In the genomic region with DNA sequence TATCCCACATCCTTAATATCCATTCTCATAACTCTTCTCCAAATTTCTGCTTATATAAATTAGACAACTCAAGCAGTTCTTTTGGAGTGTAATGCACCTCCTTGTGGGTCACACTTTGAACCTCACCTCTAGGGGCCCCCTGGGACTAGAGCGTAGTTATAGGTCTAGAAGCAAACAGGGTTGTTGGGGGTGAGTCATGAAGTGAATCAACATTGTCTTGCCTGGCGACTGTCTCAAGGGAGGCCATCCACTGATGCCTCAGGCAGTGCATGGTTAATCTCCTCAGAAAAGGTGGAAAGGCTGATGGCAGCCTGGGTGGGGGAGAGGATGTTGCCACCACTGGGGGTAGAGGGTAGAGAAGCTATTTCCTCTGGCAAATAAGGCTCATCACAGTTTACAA, we compare ENCODE assay signal across 15 cellular contexts.
A peak's percentile ranks its signal among the peaks of the same experiment; 100 is the strongest.
DNase-seq lines count a peak whose midpoint lies in the region; ATAC-seq and TF ChIP-seq lines count a peak whose summit lies in the region.
"Had no signal": no experiment of that assay in that cellular context is flagged by ENCODE, and none has a peak within 500 bp of the region (broad histone marks: within the 10 kb centered on the region; RNA-seq: fewer than 3 reads in every experiment).

No MANE protein-coding gene starts in this region.

- H3K27ac ChIP-seq in trophoblast cell (ENCODE audit: low read depth, low read length) (peak overlapping the region; percentile 50), gastrocnemius medialis (no peak overlapping the region)
- H3K27ac ChIP-seq: cardiac muscle cell, esophagus squamous epithelium had no signal

- in situ Hi-C loops in gastrocnemius medialis (cut with MboI; ENCODE audit: low sequenced_read_pairs in 4 of 4), result no loop called here

- H3K9me3 Mint-ChIP-seq in activated CD8-positive, alpha-beta T cell treated with anti-CD3 and anti-CD28 coated beads for 36 hours, result no peaks in the 10 kb centered on the region
- no peaks in the 10 kb centered on the region for H3K9me3 Mint-ChIP-seq in activated CD8-positive, alpha-beta T cell treated with anti-CD3 and anti-CD28 coated beads, Interleukin-2, amount 10 ng/mL, durations not matched to agents 7 days and 5 days (ENCODE audit: insufficient read depth)

- no peaks in the 10 kb centered on the region for H3K79me2 ChIP-seq in trophoblast cell (ENCODE audit: control insufficient read depth, insufficient read depth, low read length, poor library complexity)

- ATAC-seq in activated CD8-positive, alpha-beta T cell treated with anti-CD3 and anti-CD28 coated beads for 36 hours, result peak; percentile 49
- no peak for ATAC-seq in activated CD8-positive, alpha-beta T cell treated with anti-CD3 and anti-CD28 coated beads, Interleukin-2, amount 10 ng/mL, durations not matched to agents 7 days and 5 days
- no peak for ATAC-seq in HG02610 (IDR thresholded peaks at IDR 0.05; ENCODE audit: unreplicated experiment)
- ATAC-seq in gastrocnemius medialis, result no peak
- ATAC-seq: left lobe of liver had no signal

- H3K9me3 ChIP-seq in trophoblast cell (ENCODE audit: insufficient read depth, low read depth, low read length) (no peaks in the 10 kb centered on the region), gastrocnemius medialis (no peaks in the 10 kb centered on the region)
- H3K9me3 ChIP-seq: esophagus squamous epithelium had no signal

- TF ChIP-seq CTCF in activated CD8-positive, alpha-beta T cell treated with anti-CD3 and anti-CD28 coated beads for 36 hours (IDR thresholded peaks at IDR 0.05), result no peak
- TF ChIP-seq CTCF in choroid plexus epithelial cell (conservative IDR thresholded peaks at IDR 0.05; ENCODE audit: low read depth, low read length), result no peak
- no peak for TF ChIP-seq CTCF in gastrocnemius medialis (IDR thresholded peaks at IDR 0.05 in 4 of 5, conservative IDR thresholded peaks at IDR 0.05 in 1 of 5)
- no peak for TF ChIP-seq CTCF in GM10248 (IDR thresholded peaks at IDR 0.05; ENCODE audit: control extremely low read depth, extremely low read depth, low read depth, missing control alignments)

- no peak overlapping the region for H3K4me3 Mint-ChIP-seq in activated CD8-positive, alpha-beta T cell treated with anti-CD3 and anti-CD28 coated beads for 36 hours
- no peak overlapping the region for H3K4me3 Mint-ChIP-seq in activated CD8-positive, alpha-beta T cell treated with anti-CD3 and anti-CD28 coated beads, Interleukin-2, amount 10 ng/mL, durations not matched to agents 7 days and 5 days

- no peak overlapping the region for H3K23ac ChIP-seq in trophoblast cell (ENCODE audit: low read length)

- H4K8ac ChIP-seq in trophoblast cell (ENCODE audit: low read depth, low read length), result no peak overlapping the region

- no peaks in the 10 kb centered on the region for H3K27me3 Mint-ChIP-seq in activated CD8-positive, alpha-beta T cell treated with anti-CD3 and anti-CD28 coated beads for 36 hours
- H3K27me3 Mint-ChIP-seq in activated CD8-positive, alpha-beta T cell treated with anti-CD3 and anti-CD28 coated beads, Interleukin-2, amount 10 ng/mL, durations not matched to agents 7 days and 5 days (ENCODE audit: low read depth), result peaks cover 2% of the 10 kb centered on the region

- no peak for TF ChIP-seq POLR2A in gastrocnemius medialis (IDR thresholded peaks at IDR 0.05)

- H2BK12ac ChIP-seq in trophoblast cell (ENCODE audit: low read length), result no peak overlapping the region

- intact Hi-C loops in activated CD8-positive, alpha-beta T cell treated with anti-CD3 and anti-CD28 coated beads for 36 hours (cut with micrococcal nuclease), result no loop called here
- intact Hi-C loops in gastrocnemius medialis (cut with DNase I; ENCODE audit: low total_unique reads), result no loop called here

- no peak overlapping the region for H4K12ac ChIP-seq in trophoblast cell (ENCODE audit: low read depth, low read length)

- H3K27me3 ChIP-seq in trophoblast cell (ENCODE audit: insufficient read depth, low read length), result no peaks in the 10 kb centered on the region
- no peaks in the 10 kb centered on the region for H3K27me3 ChIP-seq in gastrocnemius medialis
- H3K27me3 ChIP-seq: cardiac muscle cell, esophagus squamous epithelium had no signal

- CTCF ChIA-PET in activated CD8-positive, alpha-beta T cell treated with anti-CD3 and anti-CD28 coated beads for 36 hours (lab: Charles Lee), result no interaction called here
- CTCF ChIA-PET in activated CD8-positive, alpha-beta T cell treated with anti-CD3 and anti-CD28 coated beads, Interleukin-2, amount 10 ng/mL, durations not matched to agents 7 days and 5 days (lab: Charles Lee), result no interaction called here
- CTCF ChIA-PET in GM10248 (lab: Yijun Ruan, JAX), result interaction anchor here (1.0 kb wide), 1 partner anchor 17 kb away, joined by 3 read pairs; no protein-coding TSS in a partner anchor

- H2AFZ ChIP-seq in trophoblast cell (ENCODE audit: insufficient read depth, low read length, poor library complexity), result no peak overlapping the region

- H2BK5ac ChIP-seq in trophoblast cell (ENCODE audit: low read depth, low read length, poor library complexity), result peak overlapping the region; percentile 1

- no peak overlapping the region for H3K9ac ChIP-seq in trophoblast cell (ENCODE audit: low read length)

- peak; percentile 2 for DNase-seq in activated CD8-positive, alpha-beta T cell treated with anti-CD3 and anti-CD28 coated beads for 36 hours
- DNase-seq in activated CD8-positive, alpha-beta T cell treated with anti-CD3 and anti-CD28 coated beads, Interleukin-2, amount 10 ng/mL, durations not matched to agents 7 days and 5 days, result no peak
- DNase-seq in NCI-H1436 (lab: John Stamatoyannopoulos, UW) (peak; percentile 48), choroid plexus epithelial cell (ENCODE audit: low read depth) (peak; percentile 60), trophoblast cell (peak; percentile 19 to 48), gastrocnemius medialis (no peak), GM10248 (ENCODE audit: extremely low spot score) (no peak)
- DNase-seq: esophagus squamous epithelium; NK-92 treated with Interleukin-12 subunit alpha and Interleukin-12 subunit beta, amount 100 ng/mL, for 24 hours; occipital lobe; stimulated activated CD4-positive, alpha-beta T cell treated with anti-CD3 and anti-CD28 coated beads, Interleukin-1b, Interleukin-23, amount 100 ng/mL, for 48 hours; stimulated activated naive CD4-positive, alpha-beta T cell had no signal

- H3K4me2 ChIP-seq in trophoblast cell (ENCODE audit: low read length), result no peak overlapping the region

- peak overlapping the region; percentile 65 for H4K91ac ChIP-seq in trophoblast cell (ENCODE audit: low read depth, low read length)

- H3K36me3 Mint-ChIP-seq in activated CD8-positive, alpha-beta T cell treated with anti-CD3 and anti-CD28 coated beads for 36 hours (ENCODE audit: low read depth), result no peaks in the 10 kb centered on the region
- H3K36me3 Mint-ChIP-seq in activated CD8-positive, alpha-beta T cell treated with anti-CD3 and anti-CD28 coated beads, Interleukin-2, amount 10 ng/mL, durations not matched to agents 7 days and 5 days (ENCODE audit: low read depth), result no peaks in the 10 kb centered on the region

- no peak overlapping the region for H3K14ac ChIP-seq in trophoblast cell (ENCODE audit: low read length)

- H3K4me3 ChIP-seq in choroid plexus epithelial cell (ENCODE audit: low read depth, low read length), result no peak overlapping the region
- H3K4me3 ChIP-seq in trophoblast cell (ENCODE audit: low read depth, low read length), result no peak overlapping the region
- no peak overlapping the region for H3K4me3 ChIP-seq in gastrocnemius medialis
- H3K4me3 ChIP-seq: cardiac muscle cell, esophagus squamous epithelium had no signal

- no peaks in the 10 kb centered on the region for H3K4me1 Mint-ChIP-seq in activated CD8-positive, alpha-beta T cell treated with anti-CD3 and anti-CD28 coated beads for 36 hours (ENCODE audit: low read depth)
- no peaks in the 10 kb centered on the region for H3K4me1 Mint-ChIP-seq in activated CD8-positive, alpha-beta T cell treated with anti-CD3 and anti-CD28 coated beads, Interleukin-2, amount 10 ng/mL, durations not matched to agents 7 days and 5 days (ENCODE audit: low read depth)

- POLR2A ChIA-PET in activated CD8-positive, alpha-beta T cell treated with anti-CD3 and anti-CD28 coated beads for 36 hours (lab: Charles Lee), result no interaction called here
- POLR2A ChIA-PET in activated CD8-positive, alpha-beta T cell treated with anti-CD3 and anti-CD28 coated beads, Interleukin-2, amount 10 ng/mL, durations not matched to agents 7 days and 5 days (lab: Charles Lee), result no interaction called here
- POLR2A ChIA-PET in GM10248 (lab: Yijun Ruan, JAX), result no interaction called here

- peaks cover 24% of the 10 kb centered on the region for H3K79me1 ChIP-seq in trophoblast cell (ENCODE audit: low read length)

- peak overlapping the region; percentile 8 for H2BK120ac ChIP-seq in trophoblast cell (ENCODE audit: insufficient read depth, low read length, poor library complexity)

- H3K4ac ChIP-seq in trophoblast cell (ENCODE audit: low read depth, low read length), result no peak overlapping the region

- no peak overlapping the region for H3K27ac Mint-ChIP-seq in activated CD8-positive, alpha-beta T cell treated with anti-CD3 and anti-CD28 coated beads for 36 hours
- H3K27ac Mint-ChIP-seq in activated CD8-positive, alpha-beta T cell treated with anti-CD3 and anti-CD28 coated beads, Interleukin-2, amount 10 ng/mL, durations not matched to agents 7 days and 5 days, result no peak overlapping the region

- H2AK5ac ChIP-seq in trophoblast cell (ENCODE audit: low read length), result no peak overlapping the region

- peaks cover 5 to 13% of the 10 kb centered on the region in 2 experiments for H3K4me1 ChIP-seq in trophoblast cell (ENCODE audit: control insufficient read depth in 1 of 2, insufficient read depth in 2 of 2, low read length in 2 of 2)
- no peaks in the 10 kb centered on the region for H3K4me1 ChIP-seq in gastrocnemius medialis

- H3K36me3 ChIP-seq in trophoblast cell (ENCODE audit: control insufficient read depth in 1 of 2, insufficient read depth in 2 of 2, low read length in 2 of 2) (no peaks in the 10 kb centered on the region), gastrocnemius medialis (no peaks in the 10 kb centered on the region)
- H3K36me3 ChIP-seq: cardiac muscle cell, esophagus squamous epithelium had no signal

- no peak overlapping the region for H3K18ac ChIP-seq in trophoblast cell (ENCODE audit: low read length)

- WGBS in trophoblast cell (ENCODE audit: extremely low coverage, insufficient coverage, insufficient read length), result no CpG with 5 or more reads among the region's 2 CpGs

Comparison
In these comparisons a context has a peak if more than half of its experiments do, and no peak if none do; other contexts are left out.
1. DNase-seq: peak in activated CD8-positive, alpha-beta T cell treated with anti-CD3 and anti-CD28 coated beads for 36 hours (single experiment), NCI-H1436 (single experiment), choroid plexus epithelial cell (single experiment) and trophoblast cell (2 of 2); none in activated CD8-positive, alpha-beta T cell treated with anti-CD3 and anti-CD28 coated beads, Interleukin-2, amount 10 ng/mL, durations not matched to agents 7 days and 5 days (single experiment), gastrocnemius medialis (0 of 2) and GM10248 (single experiment).